Comparison of ENCODE assay signal across 21 cellular contexts in genomic region chr17:64585146-64585545, GRCh38.
"Had no signal": no experiment of that assay in that cellular context is flagged by ENCODE, and none has a peak within 500 bp of the region (broad histone marks: within the 10 kb centered on the region; RNA-seq: fewer than 3 reads in every experiment).

No MANE protein-coding gene starts in this region.

- ATAC-seq: foreskin keratinocyte; gastroesophageal sphincter; heart left ventricle; left cardiac atrium; left lung; left ventricle myocardium superior; lower lobe of right lung; naive thymus-derived CD4-positive, alpha-beta T cell had no signal

- H3K27ac ChIP-seq: coronary artery, dorsolateral prefrontal cortex, esophagus muscularis mucosa, foreskin keratinocyte, gastroesophageal sphincter, heart left ventricle, hepatocyte, left lung, lower lobe of right lung had no signal

- FAIRE-seq: endothelial cell of umbilical vein had no signal

- DNase-seq: dermis blood vessel endothelial cell; dorsolateral prefrontal cortex; effector CD4-positive, alpha-beta T cell; effector memory CD4-positive, alpha-beta T cell; foreskin keratinocyte; heart left ventricle; hypothalamus; immature natural killer cell; islet precursor cell; left cardiac atrium; left lung; left ventricle myocardium superior; lower lobe of right lung; mesendoderm; midbrain; naive thymus-derived CD4-positive, alpha-beta T cell had no signal

- H3K4me3 ChIP-seq: coronary artery, dorsolateral prefrontal cortex, esophagus muscularis mucosa, gastroesophageal sphincter, heart left ventricle, hepatocyte, left lung, lower lobe of right lung had no signal

- H3K4me1 ChIP-seq: foreskin keratinocyte, heart left ventricle, left lung, lower lobe of right lung had no signal

- H3K9me3 ChIP-seq: esophagus muscularis mucosa, gastroesophageal sphincter, heart left ventricle, left lung, lower lobe of right lung had no signal
